1 cellular context compared by ENCODE assay signal in the genomic region with DNA sequence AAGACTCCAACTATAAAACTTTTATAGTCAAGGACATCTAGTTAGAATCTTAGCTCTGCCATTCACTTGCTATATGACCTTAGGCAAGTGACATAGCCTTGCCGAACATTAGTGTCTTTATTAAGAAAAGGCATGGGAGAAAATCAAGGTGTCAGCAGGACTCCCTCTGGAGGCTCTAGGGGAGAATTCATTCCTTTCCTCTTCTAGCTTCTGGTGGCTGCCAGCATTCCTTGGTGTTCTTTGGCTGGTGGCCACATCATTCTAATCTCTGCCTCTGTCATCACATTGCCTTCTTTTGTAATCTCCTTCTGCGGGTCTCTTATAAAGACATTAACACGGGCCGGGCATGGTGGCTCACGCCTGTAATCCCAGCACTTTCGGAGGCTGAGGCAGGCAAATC.
TF ChIP-seq lines count a peak whose summit lies in the region.

No MANE protein-coding gene starts in this region.

TF ChIP-seq in HepG2, 621 proteins besides CTCF, POLR2A, EP300 and RAD21:
- TF ChIP-seq ZBED4 (CRISPR knock-in tag; IDR thresholded peaks at IDR 0.05; ENCODE audit: borderline replicate concordance): no peak
- TF ChIP-seq STAG1 (CRISPR knock-in tag; IDR thresholded peaks at IDR 0.05): 0 out of 2 replicates have a peak, but pooled peaks have one; percentile 24
